17 cellular contexts compared by ENCODE assay signal in genomic region chr2:176418768-176419167, GRCh38.
"Had no signal": no experiment of that assay in that cellular context is flagged by ENCODE, and none has a peak within 500 bp of the region (broad histone marks: within the 10 kb centered on the region; RNA-seq: fewer than 3 reads in every experiment).

No MANE protein-coding gene starts in this region.

- H3K4me1 ChIP-seq: esophagus muscularis mucosa, foreskin keratinocyte, heart left ventricle, parathyroid adenoma, sigmoid colon, testis had no signal

- H3K27ac Mint-ChIP-seq: activated CD4-positive, alpha-beta T cell treated with anti-CD3 and anti-CD28 coated beads, Interleukin-2, amount 10 ng/mL, durations not matched to agents 7 days and 5 days; activated naive CD8-positive, alpha-beta T cell treated with anti-CD3 and anti-CD28 coated beads for 36 hours; activated T-helper 1 cell treated with anti-CD3 and anti-CD28 coated beads, Interleukin-12 subunit alpha, Interleukin-12 subunit beta, Interleukin-2, Interleukin-4 antibody, amounts not matched to agents 30 ng/mL and 10 ng/mL and 1 ng/mL, durations not matched to agents 14 hours and 24 hours and 36 hours; naive thymus-derived CD4-positive, alpha-beta T cell; T-helper 2 cell treated with Interferon-gamma antibody and Interleukin-4, amounts not matched to agents 5 μg/mL and 100 μg/mL, for 36 hours had no signal

- H3K4me1 Mint-ChIP-seq: activated CD4-positive, alpha-beta T cell treated with anti-CD3 and anti-CD28 coated beads, Interleukin-2, amount 10 ng/mL, durations not matched to agents 7 days and 5 days; activated naive CD8-positive, alpha-beta T cell treated with anti-CD3 and anti-CD28 coated beads for 36 hours; naive thymus-derived CD4-positive, alpha-beta T cell had no signal

- H3K79me2 ChIP-seq: parathyroid adenoma had no signal

- H3K9ac ChIP-seq: parathyroid adenoma had no signal

- H3K4me3 Mint-ChIP-seq: activated CD4-positive, alpha-beta T cell treated with anti-CD3 and anti-CD28 coated beads, Interleukin-2, amount 10 ng/mL, durations not matched to agents 7 days and 5 days; activated naive CD8-positive, alpha-beta T cell treated with anti-CD3 and anti-CD28 coated beads for 36 hours; activated T-helper 1 cell treated with anti-CD3 and anti-CD28 coated beads, Interleukin-12 subunit alpha, Interleukin-12 subunit beta, Interleukin-2, Interleukin-4 antibody, amounts not matched to agents 30 ng/mL and 10 ng/mL and 1 ng/mL, durations not matched to agents 14 hours and 24 hours and 36 hours; T-helper 2 cell treated with Interferon-gamma antibody and Interleukin-4, amounts not matched to agents 5 μg/mL and 100 μg/mL, for 36 hours had no signal

- H3K27ac ChIP-seq: cardiac muscle cell, esophagus muscularis mucosa, foreskin keratinocyte, heart left ventricle, parathyroid adenoma, sigmoid colon, testis had no signal

- H3K4me3 ChIP-seq: ascending aorta, cardiac muscle cell, esophagus muscularis mucosa, heart left ventricle, sigmoid colon, stomach, testis had no signal

- ATAC-seq: foreskin keratinocyte; heart left ventricle; naive thymus-derived CD4-positive, alpha-beta T cell had no signal

- H2AFZ ChIP-seq: parathyroid adenoma had no signal

- DNase-seq: activated CD4-positive, alpha-beta T cell treated with anti-CD3 and anti-CD28 coated beads, Interleukin-2, amount 10 ng/mL, durations not matched to agents 7 days and 5 days; activated CD4-positive, CD25-positive, alpha-beta regulatory T cell; activated naive CD8-positive, alpha-beta T cell treated with anti-CD3 and anti-CD28 coated beads for 36 hours; foreskin keratinocyte; heart left ventricle; naive thymus-derived CD4-positive, alpha-beta T cell; sigmoid colon; stimulated activated CD4-positive, alpha-beta T cell treated with anti-CD3 and anti-CD28 coated beads, Interleukin-12 subunit alpha, Interleukin-12 subunit beta, amount 100 ng/mL, for 4 hours; stimulated activated CD4-positive, alpha-beta T cell treated with anti-CD3 and anti-CD28 coated beads, Interleukin-2, amount 100 ng/mL, for 24 hours; stomach; testis had no signal

- H3K9me3 Mint-ChIP-seq: activated CD4-positive, alpha-beta T cell treated with anti-CD3 and anti-CD28 coated beads, Interleukin-2, amount 10 ng/mL, durations not matched to agents 7 days and 5 days; activated naive CD8-positive, alpha-beta T cell treated with anti-CD3 and anti-CD28 coated beads for 36 hours; activated T-helper 1 cell treated with anti-CD3 and anti-CD28 coated beads, Interleukin-12 subunit alpha, Interleukin-12 subunit beta, Interleukin-2, Interleukin-4 antibody, amounts not matched to agents 30 ng/mL and 10 ng/mL and 1 ng/mL, durations not matched to agents 14 hours and 24 hours and 36 hours; T-helper 2 cell treated with Interferon-gamma antibody and Interleukin-4, amounts not matched to agents 5 μg/mL and 100 μg/mL, for 36 hours had no signal

- H3K9me3 ChIP-seq: ascending aorta, esophagus muscularis mucosa, heart left ventricle, sigmoid colon, stomach, testis had no signal

- H3K36me3 Mint-ChIP-seq: activated naive CD8-positive, alpha-beta T cell treated with anti-CD3 and anti-CD28 coated beads for 36 hours; naive thymus-derived CD4-positive, alpha-beta T cell had no signal

- H3K36me3 ChIP-seq: ascending aorta, cardiac muscle cell, esophagus muscularis mucosa, heart left ventricle, sigmoid colon, stomach had no signal

- H3K27me3 ChIP-seq: ascending aorta, cardiac muscle cell, sigmoid colon, stomach, testis had no signal
